Comparison of ENCODE assay signal across 8 cellular contexts in genomic region chr7:122885583-122886356, GRCh38. TPM values are rescaled to one million over a fixed set of nuclear protein-coding genes. Genes with fewer than 3 reads are reported as not detected.
DNase-seq lines count a peak whose midpoint lies in the region; ATAC-seq and TF ChIP-seq lines count a peak whose summit lies in the region.

No MANE protein-coding gene starts in this region.

- no peak overlapping the region for H3K27ac ChIP-seq in AG04450 (ENCODE audit: low read depth, low read length)
- H3K27ac ChIP-seq in substantia nigra (ENCODE audit: low read depth, low read length, poor library complexity, severe bottlenecking): peak overlapping the region; percentile 49

- H3K27me3 ChIP-seq in AG04450 (ENCODE audit: control insufficient read depth, insufficient read depth, low read length): peaks cover 14% of the 10 kb centered on the region

- peak overlapping the region; percentile 74 for H3K4me3 Mint-ChIP-seq in chondrocyte (ENCODE audit: unreplicated experiment)

- TF ChIP-seq CTCF in AG04450 (IDR thresholded peaks at IDR 0.05; ENCODE audit: low read depth, low read length) (no peak), chondrocyte (IDR thresholded peaks at IDR 0.05) (no peak)

- H3K9me3 ChIP-seq in AG04450 (ENCODE audit: control insufficient read depth, insufficient read depth, low read length): no peaks in the 10 kb centered on the region; the same call in 1 of the 2 replicates

- DNase-seq in AG04450 (ENCODE audit: low read depth, low spot score) (no peak), NCI-H526 treated with DMSO at 0.1 percent for 48 hours (lab: John Stamatoyannopoulos, UW) (peak; percentile 70), chondrocyte (ENCODE audit: low spot score) (no peak), left colon (peak; percentile 30 to 61), substantia nigra (lab: John Stamatoyannopoulos, UW) (peak in 31 of 49 donors; percentile 1 to 57 (median 23))

- POLR2A ChIA-PET in AG04450 (lab: Yijun Ruan, JAX): no interaction called here

- intact Hi-C loops in left colon (cut with DNase I, micrococcal nuclease): no loop called here

- peaks cover 13% of the 10 kb centered on the region for H3K4me1 Mint-ChIP-seq in chondrocyte (ENCODE audit: low read depth)

- peaks cover 73% of the 10 kb centered on the region for H3K27me3 Mint-ChIP-seq in chondrocyte (ENCODE audit: low read depth)

- TF ChIP-seq POLR2A in GM18505 (IDR thresholded peaks at IDR 0.05; ENCODE audit: borderline replicate concordance, extremely low read depth, insufficient read depth, insufficient read length): no peak

- ATAC-seq in GM18505 (IDR thresholded peaks at IDR 0.05; ENCODE audit: unreplicated experiment) (peak; percentile 35), HG02885 (IDR thresholded peaks at IDR 0.05; ENCODE audit: poor library complexity, unreplicated experiment) (peak; percentile 23), left colon (peak; percentile 52)
- no peak for ATAC-seq in activated CD4-positive, CD25-positive, alpha-beta regulatory T cell treated with anti-CD3 and anti-CD28 coated beads, Interleukin-2, amount 50 U/mL, for 24 hours

- peak overlapping the region; percentile 63 for H3K4me3 ChIP-seq in AG04450 (ENCODE audit: low read depth, low read length)

- H3K9me3 Mint-ChIP-seq in chondrocyte (ENCODE audit: low read depth): no peaks in the 10 kb centered on the region

- no peaks in the 10 kb centered on the region for H3K36me3 Mint-ChIP-seq in chondrocyte (ENCODE audit: low read depth)

- no peak overlapping the region for H3K27ac Mint-ChIP-seq in chondrocyte (ENCODE audit: unreplicated experiment)

- CTCF ChIA-PET in AG04450 (lab: Charles Lee): no interaction called here

RNA-seq across cellular contexts. Expression of gene CADPS2, which starts 0.5 kb away (rescaled TPM):
- polyA plus RNA-seq in AG04450 (2011; rRNA removed): 0.35 and 0.41 TPM in 2 replicates
- polyA minus RNA-seq in AG04450 (2011; rRNA and poly(A)+ RNA removed): 0.32 and 0.56 TPM in 2 replicates
- total RNA-seq in chondrocyte (0.32 to 1.7 TPM (median 0.41 TPM) in 3 replicates), left colon (10 to 100 TPM; 12.1 to 13.0 TPM)

Comparison
In these comparisons a context has a peak if more than half of its experiments do, and no peak if none do; other contexts are left out.
1. DNase-seq: peak in NCI-H526 treated with DMSO at 0.1 percent for 48 hours (single experiment), left colon (2 of 2) and substantia nigra (31 of 49); none in AG04450 (single experiment) and chondrocyte (single experiment).
2. ATAC-seq: peak in GM18505 (single experiment), HG02885 (single experiment) and left colon (single experiment); none in activated CD4-positive, CD25-positive, alpha-beta regulatory T cell treated with anti-CD3 and anti-CD28 coated beads, Interleukin-2, amount 50 U/mL, for 24 hours (0 of 2).